ENCODE assay signal across 1 cellular context in the genomic region with DNA sequence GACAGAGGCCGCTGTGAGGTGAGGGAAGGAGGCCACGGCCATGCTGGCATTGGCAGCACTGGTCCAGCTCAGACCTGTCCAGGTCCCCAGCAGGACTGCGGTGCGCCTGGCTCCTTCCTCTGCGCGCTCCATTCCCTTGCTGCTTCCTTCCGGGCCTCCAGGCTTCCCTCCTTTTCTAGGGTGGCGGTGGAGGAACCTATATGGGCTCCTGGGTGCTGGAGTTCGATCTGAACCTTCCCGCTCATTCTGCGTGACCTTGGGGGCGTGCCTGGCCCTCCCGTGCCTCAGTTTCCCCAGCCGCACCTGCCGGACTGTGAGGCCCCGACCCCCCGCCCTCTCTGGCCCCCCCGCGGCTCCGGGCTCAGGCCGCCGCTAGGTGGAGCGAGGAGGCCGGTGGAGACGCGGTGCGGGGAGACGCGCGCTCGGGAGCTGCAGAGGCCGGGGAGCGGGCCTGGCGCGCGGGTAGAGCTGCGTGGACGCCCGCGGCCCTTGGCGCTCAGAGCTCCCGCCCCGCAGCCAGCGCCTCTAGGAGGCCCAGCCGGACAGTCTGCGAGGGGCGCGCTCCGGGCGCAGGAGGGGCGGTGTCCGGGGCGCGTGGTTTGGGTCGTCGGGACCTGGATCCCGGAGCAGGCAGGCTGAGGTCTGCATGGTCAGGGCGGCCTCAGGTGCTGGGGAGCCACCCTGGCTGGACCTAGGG.
A peak's percentile ranks its signal among the peaks of the same experiment; 100 is the strongest.
TF ChIP-seq lines count a peak whose summit lies in the region.

No MANE protein-coding gene starts in this region.

TF ChIP-seq in HepG2, 621 proteins besides CTCF, POLR2A, EP300 and RAD21 (continued from another document and continues in another):
- TF ChIP-seq, protein P1, sequence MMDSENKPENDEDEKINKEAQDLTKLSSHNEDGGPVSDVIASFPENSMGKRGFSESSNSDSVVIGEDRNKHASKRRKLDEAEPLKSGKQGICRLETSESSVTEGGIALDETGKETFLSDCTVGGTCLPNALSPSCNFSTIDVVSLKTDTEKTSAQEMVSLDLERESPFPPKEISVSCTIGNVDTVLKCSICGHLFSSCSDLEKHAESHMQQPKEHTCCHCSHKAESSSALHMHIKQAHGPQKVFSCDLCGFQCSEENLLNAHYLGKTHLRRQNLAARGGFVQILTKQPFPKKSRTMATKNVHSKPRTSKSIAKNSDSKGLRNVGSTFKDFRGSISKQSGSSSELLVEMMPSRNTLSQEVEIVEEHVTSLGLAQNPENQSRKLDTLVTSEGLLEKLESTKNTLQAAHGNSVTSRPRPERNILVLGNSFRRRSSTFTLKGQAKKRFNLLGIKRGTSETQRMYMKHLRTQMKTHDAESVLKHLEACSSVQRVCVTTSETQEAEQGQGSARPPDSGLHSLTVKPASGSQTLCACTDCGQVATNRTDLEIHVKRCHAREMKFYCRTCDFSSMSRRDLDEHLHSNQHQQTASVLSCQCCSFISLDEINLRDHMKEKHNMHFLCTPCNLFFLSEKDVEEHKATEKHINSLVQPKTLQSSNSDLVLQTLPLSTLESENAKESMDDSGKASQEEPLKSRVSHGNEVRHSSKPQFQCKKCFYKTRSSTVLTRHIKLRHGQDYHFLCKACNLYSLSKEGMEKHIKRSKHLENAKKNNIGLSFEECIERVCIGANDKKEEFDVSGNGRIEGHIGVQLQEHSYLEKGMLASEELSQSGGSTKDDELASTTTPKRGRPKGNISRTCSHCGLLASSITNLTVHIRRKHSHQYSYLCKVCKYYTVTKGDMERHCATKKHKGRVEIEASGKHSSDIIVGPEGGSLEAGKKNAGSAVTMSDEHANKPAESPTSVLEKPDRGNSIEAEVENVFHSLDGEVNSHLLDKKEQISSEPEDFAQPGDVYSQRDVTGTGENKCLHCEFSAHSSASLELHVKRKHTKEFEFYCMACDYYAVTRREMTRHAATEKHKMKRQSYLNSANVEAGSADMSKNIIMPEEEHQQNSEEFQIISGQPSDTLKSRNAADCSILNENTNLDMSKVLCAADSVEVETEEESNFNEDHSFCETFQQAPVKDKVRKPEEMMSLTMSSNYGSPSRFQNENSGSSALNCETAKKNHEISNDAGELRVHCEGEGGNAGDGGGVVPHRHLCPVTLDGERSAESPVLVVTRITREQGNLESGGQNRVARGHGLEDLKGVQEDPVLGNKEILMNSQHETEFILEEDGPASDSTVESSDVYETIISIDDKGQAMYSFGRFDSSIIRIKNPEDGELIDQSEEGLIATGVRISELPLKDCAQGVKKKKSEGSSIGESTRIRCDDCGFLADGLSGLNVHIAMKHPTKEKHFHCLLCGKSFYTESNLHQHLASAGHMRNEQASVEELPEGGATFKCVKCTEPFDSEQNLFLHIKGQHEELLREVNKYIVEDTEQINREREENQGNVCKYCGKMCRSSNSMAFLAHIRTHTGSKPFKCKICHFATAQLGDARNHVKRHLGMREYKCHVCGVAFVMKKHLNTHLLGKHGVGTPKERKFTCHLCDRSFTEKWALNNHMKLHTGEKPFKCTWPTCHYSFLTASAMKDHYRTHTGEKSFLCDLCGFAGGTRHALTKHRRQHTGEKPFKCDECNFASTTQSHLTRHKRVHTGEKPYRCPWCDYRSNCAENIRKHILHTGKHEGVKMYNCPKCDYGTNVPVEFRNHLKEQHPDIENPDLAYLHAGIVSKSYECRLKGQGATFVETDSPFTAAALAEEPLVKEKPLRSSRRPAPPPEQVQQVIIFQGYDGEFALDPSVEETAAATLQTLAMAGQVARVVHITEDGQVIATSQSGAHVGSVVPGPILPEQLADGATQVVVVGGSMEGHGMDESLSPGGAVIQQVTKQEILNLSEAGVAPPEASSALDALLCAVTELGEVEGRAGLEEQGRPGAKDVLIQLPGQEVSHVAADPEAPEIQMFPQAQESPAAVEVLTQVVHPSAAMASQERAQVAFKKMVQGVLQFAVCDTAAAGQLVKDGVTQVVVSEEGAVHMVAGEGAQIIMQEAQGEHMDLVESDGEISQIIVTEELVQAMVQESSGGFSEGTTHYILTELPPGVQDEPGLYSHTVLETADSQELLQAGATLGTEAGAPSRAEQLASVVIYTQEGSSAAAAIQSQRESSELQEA (CRISPR knock-in tag; IDR thresholded peaks at IDR 0.05; ENCODE audit: not compliant biosample characterization), result no peak
- TF ChIP-seq ZNF30 (CRISPR knock-in tag; IDR thresholded peaks at IDR 0.05) (no peak), ZBTB8A (CRISPR knock-in tag; IDR thresholded peaks at IDR 0.05; ENCODE audit: borderline replicate concordance, low read depth) (no peak), TCF7L2 (IDR thresholded peaks at IDR 0.05; ENCODE audit: low read depth, low read length) (no peak), ETV5 (CRISPR knock-in tag; IDR thresholded peaks at IDR 0.05; ENCODE audit: borderline replicate concordance) (no peak; the same call in 1 of the 2 replicates), GTF3A (CRISPR knock-in tag; conservative IDR thresholded peaks at IDR 0.05) (no peak), HDAC6 (IDR thresholded peaks at IDR 0.05; ENCODE audit: low read depth, low read length) (no peak), RFXANK (CRISPR knock-in tag; IDR thresholded peaks at IDR 0.05) (0 out of 2 replicates have a peak, but pooled peaks have one; percentile 56), JUNB (CRISPR knock-in tag; IDR thresholded peaks at IDR 0.05; ENCODE audit: borderline replicate concordance) (no peak), NAIF1 (CRISPR knock-in tag; IDR thresholded peaks at IDR 0.05; ENCODE audit: borderline replicate concordance) (no peak), GABPA (IDR thresholded peaks at IDR 0.05; ENCODE audit: low read depth, low read length) (no peak), GABPA (CRISPR knock-in tag; IDR thresholded peaks at IDR 0.05; ENCODE audit: low read depth) (no peak), EHMT2 (IDR thresholded peaks at IDR 0.05; ENCODE audit: borderline replicate concordance, low read depth, low read length) (no peak), ZNF720 (CRISPR knock-in tag; IDR thresholded peaks at IDR 0.05) (no peak), ZNF382 (CRISPR knock-in tag; IDR thresholded peaks at IDR 0.05; ENCODE audit: borderline replicate concordance) (no peak), FOSL1 (CRISPR knock-in tag; IDR thresholded peaks at IDR 0.05; ENCODE audit: borderline replicate concordance) (no peak), ZNF598 (CRISPR knock-in tag; IDR thresholded peaks at IDR 0.05; ENCODE audit: borderline replicate concordance) (no peak), CEBPB (IDR thresholded peaks at IDR 0.05; ENCODE audit: borderline replicate concordance, low read depth, low read length) (no peak), ZNF17 (CRISPR knock-in tag; IDR thresholded peaks at IDR 0.05) (no peak), CBX5 (CRISPR knock-in tag; IDR thresholded peaks at IDR 0.05; ENCODE audit: borderline replicate concordance) (no peak), ZNF629 (CRISPR knock-in tag; conservative IDR thresholded peaks at IDR 0.05) (no peak), ZNF354B (CRISPR knock-in tag; IDR thresholded peaks at IDR 0.05) (no peak), ZNF75D (CRISPR knock-in tag; IDR thresholded peaks at IDR 0.05; ENCODE audit: borderline replicate concordance) (no peak), ZNF124 (CRISPR knock-in tag; IDR thresholded peaks at IDR 0.05) (no peak; the same call in 1 of the 2 replicates), ZBTB1 (CRISPR knock-in tag; IDR thresholded peaks at IDR 0.05; ENCODE audit: borderline replicate concordance) (no peak), ZNF207 (IDR thresholded peaks at IDR 0.05; ENCODE audit: borderline replicate concordance) (no peak), ZNF615 (CRISPR knock-in tag; IDR thresholded peaks at IDR 0.05; ENCODE audit: borderline replicate concordance) (no peak), KLF15 (CRISPR knock-in tag; IDR thresholded peaks at IDR 0.05; ENCODE audit: borderline replicate concordance) (no peak), MAFF (IDR thresholded peaks at IDR 0.05; ENCODE audit: low read depth, low read length) (no peak), ZNF251 (CRISPR knock-in tag; IDR thresholded peaks at IDR 0.05) (no peak), FOXC1 (CRISPR knock-in tag; IDR thresholded peaks at IDR 0.05; ENCODE audit: borderline replicate concordance) (no peak), ZNF329 (CRISPR knock-in tag; IDR thresholded peaks at IDR 0.05; ENCODE audit: low read depth) (no peak), HOXA7 (CRISPR knock-in tag; IDR thresholded peaks at IDR 0.05) (no peak)
- TF ChIP-seq, protein P2, sequence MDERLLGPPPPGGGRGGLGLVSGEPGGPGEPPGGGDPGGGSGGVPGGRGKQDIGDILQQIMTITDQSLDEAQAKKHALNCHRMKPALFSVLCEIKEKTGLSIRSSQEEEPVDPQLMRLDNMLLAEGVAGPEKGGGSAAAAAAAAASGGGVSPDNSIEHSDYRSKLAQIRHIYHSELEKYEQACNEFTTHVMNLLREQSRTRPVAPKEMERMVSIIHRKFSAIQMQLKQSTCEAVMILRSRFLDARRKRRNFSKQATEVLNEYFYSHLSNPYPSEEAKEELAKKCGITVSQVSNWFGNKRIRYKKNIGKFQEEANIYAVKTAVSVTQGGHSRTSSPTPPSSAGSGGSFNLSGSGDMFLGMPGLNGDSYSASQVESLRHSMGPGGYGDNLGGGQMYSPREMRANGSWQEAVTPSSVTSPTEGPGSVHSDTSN (CRISPR knock-in tag; IDR thresholded peaks at IDR 0.05), result no peak
- TF ChIP-seq, protein P3, sequence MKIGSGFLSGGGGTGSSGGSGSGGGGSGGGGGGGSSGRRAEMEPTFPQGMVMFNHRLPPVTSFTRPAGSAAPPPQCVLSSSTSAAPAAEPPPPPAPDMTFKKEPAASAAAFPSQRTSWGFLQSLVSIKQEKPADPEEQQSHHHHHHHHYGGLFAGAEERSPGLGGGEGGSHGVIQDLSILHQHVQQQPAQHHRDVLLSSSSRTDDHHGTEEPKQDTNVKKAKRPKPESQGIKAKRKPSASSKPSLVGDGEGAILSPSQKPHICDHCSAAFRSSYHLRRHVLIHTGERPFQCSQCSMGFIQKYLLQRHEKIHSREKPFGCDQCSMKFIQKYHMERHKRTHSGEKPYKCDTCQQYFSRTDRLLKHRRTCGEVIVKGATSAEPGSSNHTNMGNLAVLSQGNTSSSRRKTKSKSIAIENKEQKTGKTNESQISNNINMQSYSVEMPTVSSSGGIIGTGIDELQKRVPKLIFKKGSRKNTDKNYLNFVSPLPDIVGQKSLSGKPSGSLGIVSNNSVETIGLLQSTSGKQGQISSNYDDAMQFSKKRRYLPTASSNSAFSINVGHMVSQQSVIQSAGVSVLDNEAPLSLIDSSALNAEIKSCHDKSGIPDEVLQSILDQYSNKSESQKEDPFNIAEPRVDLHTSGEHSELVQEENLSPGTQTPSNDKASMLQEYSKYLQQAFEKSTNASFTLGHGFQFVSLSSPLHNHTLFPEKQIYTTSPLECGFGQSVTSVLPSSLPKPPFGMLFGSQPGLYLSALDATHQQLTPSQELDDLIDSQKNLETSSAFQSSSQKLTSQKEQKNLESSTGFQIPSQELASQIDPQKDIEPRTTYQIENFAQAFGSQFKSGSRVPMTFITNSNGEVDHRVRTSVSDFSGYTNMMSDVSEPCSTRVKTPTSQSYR (CRISPR knock-in tag; IDR thresholded peaks at IDR 0.05; ENCODE audit: borderline replicate concordance), result no peak
- TF ChIP-seq, protein P4, sequence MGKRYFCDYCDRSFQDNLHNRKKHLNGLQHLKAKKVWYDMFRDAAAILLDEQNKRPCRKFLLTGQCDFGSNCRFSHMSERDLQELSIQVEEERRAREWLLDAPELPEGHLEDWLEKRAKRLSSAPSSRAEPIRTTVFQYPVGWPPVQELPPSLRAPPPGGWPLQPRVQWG (CRISPR knock-in tag; IDR thresholded peaks at IDR 0.05; ENCODE audit: borderline replicate concordance, low read depth), result no peak
- TF ChIP-seq, protein P5, sequence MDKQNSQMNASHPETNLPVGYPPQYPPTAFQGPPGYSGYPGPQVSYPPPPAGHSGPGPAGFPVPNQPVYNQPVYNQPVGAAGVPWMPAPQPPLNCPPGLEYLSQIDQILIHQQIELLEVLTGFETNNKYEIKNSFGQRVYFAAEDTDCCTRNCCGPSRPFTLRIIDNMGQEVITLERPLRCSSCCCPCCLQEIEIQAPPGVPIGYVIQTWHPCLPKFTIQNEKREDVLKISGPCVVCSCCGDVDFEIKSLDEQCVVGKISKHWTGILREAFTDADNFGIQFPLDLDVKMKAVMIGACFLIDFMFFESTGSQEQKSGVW (CRISPR knock-in tag; IDR thresholded peaks at IDR 0.05; ENCODE audit: borderline replicate concordance), result no peak
- TF ChIP-seq, protein P6, sequence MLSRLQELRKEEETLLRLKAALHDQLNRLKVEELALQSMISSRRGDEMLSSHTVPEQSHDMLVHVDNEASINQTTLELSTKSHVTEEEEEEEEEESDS (CRISPR knock-in tag; IDR thresholded peaks at IDR 0.05; ENCODE audit: borderline replicate concordance), result no peak
- TF ChIP-seq, protein P7, sequence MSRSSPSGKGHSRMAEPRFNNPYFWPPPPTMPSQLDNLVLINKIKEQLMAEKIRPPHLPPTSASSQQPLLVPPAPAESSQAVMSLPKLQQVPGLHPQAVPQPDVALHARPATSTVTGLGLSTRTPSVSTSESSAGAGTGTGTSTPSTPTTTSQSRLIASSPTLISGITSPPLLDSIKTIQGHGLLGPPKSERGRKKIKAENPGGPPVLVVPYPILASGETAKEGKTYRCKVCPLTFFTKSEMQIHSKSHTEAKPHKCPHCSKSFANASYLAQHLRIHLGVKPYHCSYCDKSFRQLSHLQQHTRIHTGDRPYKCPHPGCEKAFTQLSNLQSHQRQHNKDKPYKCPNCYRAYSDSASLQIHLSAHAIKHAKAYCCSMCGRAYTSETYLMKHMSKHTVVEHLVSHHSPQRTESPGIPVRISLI (CRISPR knock-in tag; IDR thresholded peaks at IDR 0.05; ENCODE audit: borderline replicate concordance), result no peak; the same call in 1 of the 2 replicates
- TF ChIP-seq, protein P8, sequence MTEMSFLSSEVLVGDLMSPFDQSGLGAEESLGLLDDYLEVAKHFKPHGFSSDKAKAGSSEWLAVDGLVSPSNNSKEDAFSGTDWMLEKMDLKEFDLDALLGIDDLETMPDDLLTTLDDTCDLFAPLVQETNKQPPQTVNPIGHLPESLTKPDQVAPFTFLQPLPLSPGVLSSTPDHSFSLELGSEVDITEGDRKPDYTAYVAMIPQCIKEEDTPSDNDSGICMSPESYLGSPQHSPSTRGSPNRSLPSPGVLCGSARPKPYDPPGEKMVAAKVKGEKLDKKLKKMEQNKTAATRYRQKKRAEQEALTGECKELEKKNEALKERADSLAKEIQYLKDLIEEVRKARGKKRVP (CRISPR knock-in tag; IDR thresholded peaks at IDR 0.05), result no peak
- TF ChIP-seq, protein P9, sequence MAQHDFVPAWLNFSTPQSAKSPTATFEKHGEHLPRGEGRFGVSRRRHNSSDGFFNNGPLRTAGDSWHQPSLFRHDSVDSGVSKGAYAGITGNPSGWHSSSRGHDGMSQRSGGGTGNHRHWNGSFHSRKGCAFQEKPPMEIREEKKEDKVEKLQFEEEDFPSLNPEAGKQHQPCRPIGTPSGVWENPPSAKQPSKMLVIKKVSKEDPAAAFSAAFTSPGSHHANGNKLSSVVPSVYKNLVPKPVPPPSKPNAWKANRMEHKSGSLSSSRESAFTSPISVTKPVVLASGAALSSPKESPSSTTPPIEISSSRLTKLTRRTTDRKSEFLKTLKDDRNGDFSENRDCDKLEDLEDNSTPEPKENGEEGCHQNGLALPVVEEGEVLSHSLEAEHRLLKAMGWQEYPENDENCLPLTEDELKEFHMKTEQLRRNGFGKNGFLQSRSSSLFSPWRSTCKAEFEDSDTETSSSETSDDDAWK (CRISPR knock-in tag; IDR thresholded peaks at IDR 0.05), result no peak
- TF ChIP-seq, protein P10, sequence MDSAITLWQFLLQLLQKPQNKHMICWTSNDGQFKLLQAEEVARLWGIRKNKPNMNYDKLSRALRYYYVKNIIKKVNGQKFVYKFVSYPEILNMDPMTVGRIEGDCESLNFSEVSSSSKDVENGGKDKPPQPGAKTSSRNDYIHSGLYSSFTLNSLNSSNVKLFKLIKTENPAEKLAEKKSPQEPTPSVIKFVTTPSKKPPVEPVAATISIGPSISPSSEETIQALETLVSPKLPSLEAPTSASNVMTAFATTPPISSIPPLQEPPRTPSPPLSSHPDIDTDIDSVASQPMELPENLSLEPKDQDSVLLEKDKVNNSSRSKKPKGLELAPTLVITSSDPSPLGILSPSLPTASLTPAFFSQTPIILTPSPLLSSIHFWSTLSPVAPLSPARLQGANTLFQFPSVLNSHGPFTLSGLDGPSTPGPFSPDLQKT (CRISPR knock-in tag; IDR thresholded peaks at IDR 0.05; ENCODE audit: borderline replicate concordance), result no peak
